Comparison of ENCODE assay signal across 1 cellular context in the genomic region with DNA sequence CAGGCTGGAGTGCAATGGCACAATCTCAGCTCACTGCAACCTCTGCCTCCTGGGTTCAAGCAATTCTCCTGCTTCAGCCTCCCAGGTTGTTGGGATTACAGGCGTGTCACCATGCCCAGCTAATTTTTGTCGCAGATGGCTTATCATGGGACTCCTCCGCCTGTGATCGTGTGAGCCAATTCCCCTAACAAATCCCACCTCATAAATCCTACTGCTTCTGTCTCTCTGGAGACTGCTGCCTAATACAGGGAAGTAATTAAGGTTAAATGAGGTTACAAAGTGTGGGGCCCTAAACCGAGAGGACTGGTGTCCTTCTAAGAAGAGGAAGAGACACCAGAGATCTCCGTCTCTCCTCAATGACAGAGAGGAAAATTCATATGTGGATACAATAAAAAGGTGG.
TF ChIP-seq lines count a peak whose summit lies in the region.

No MANE protein-coding gene starts in this region.

TF ChIP-seq in neural cell, 6 proteins besides CTCF, POLR2A, EP300 and RAD21:
- TF ChIP-seq, protein P1, sequence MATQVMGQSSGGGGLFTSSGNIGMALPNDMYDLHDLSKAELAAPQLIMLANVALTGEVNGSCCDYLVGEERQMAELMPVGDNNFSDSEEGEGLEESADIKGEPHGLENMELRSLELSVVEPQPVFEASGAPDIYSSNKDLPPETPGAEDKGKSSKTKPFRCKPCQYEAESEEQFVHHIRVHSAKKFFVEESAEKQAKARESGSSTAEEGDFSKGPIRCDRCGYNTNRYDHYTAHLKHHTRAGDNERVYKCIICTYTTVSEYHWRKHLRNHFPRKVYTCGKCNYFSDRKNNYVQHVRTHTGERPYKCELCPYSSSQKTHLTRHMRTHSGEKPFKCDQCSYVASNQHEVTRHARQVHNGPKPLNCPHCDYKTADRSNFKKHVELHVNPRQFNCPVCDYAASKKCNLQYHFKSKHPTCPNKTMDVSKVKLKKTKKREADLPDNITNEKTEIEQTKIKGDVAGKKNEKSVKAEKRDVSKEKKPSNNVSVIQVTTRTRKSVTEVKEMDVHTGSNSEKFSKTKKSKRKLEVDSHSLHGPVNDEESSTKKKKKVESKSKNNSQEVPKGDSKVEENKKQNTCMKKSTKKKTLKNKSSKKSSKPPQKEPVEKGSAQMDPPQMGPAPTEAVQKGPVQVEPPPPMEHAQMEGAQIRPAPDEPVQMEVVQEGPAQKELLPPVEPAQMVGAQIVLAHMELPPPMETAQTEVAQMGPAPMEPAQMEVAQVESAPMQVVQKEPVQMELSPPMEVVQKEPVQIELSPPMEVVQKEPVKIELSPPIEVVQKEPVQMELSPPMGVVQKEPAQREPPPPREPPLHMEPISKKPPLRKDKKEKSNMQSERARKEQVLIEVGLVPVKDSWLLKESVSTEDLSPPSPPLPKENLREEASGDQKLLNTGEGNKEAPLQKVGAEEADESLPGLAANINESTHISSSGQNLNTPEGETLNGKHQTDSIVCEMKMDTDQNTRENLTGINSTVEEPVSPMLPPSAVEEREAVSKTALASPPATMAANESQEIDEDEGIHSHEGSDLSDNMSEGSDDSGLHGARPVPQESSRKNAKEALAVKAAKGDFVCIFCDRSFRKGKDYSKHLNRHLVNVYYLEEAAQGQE (IDR thresholded peaks at IDR 0.05; ENCODE audit: borderline replicate concordance) = no peak
- no peak for TF ChIP-seq TAF1 (IDR thresholded peaks at IDR 0.05; ENCODE audit: low read depth)
- no peak for TF ChIP-seq EZH2 (IDR thresholded peaks at IDR 0.05; ENCODE audit: borderline replicate concordance, insufficient read depth, low read length, poor library complexity, severe bottlenecking)
- TF ChIP-seq SMC3 (conservative IDR thresholded peaks at IDR 0.05; ENCODE audit: poor library complexity) = no peak
- TF ChIP-seq MXI1 (conservative IDR thresholded peaks at IDR 0.05; ENCODE audit: poor library complexity, severe bottlenecking) = no peak
- no peak for TF ChIP-seq POLR2AphosphoS5 (IDR thresholded peaks at IDR 0.05)
